ENCODE assay signal across 38 cellular contexts in the genomic region with DNA sequence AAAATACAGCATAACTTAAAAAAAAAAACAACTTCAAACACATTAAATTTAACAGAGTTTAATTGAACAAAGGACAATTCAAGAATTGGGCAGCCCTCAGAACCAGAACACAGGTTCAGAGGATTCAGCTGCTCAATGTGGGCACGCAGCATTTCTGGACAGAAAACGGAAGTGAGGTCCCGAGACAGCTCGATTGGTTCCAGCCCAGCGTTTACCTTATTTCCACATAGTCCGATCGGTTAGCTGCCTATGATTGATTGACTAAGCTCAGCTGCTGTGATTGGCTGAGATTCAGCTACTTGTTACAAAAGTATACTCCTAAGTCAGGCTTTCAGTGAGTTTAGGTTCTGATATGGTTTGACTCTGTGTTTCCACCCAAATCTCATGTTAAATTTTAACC. TPM values are rescaled to one million over a fixed set of nuclear protein-coding genes. Genes with fewer than 3 reads are reported as not detected.
"Had no signal": no experiment of that assay in that cellular context is flagged by ENCODE, and none has a peak within 500 bp of the region (broad histone marks: within the 10 kb centered on the region; RNA-seq: fewer than 3 reads in every experiment).

No MANE protein-coding gene starts in this region.

- H3K4me3 ChIP-seq: cardiac muscle cell had no signal

- H3K27ac ChIP-seq: cardiac muscle cell, VCaP had no signal

- H3K36me3 ChIP-seq: cardiac muscle cell had no signal

- H3K27me3 Mint-ChIP-seq: activated B cell treated with CpG ODN at 0.5 μM for 24 hours; activated CD4-positive, alpha-beta memory T cell treated with anti-CD3 and anti-CD28 coated beads for 36 hours; activated CD4-positive, alpha-beta T cell treated with anti-CD3 and anti-CD28 coated beads, Interleukin-2, amount 10 ng/mL, durations not matched to agents 24 days and 14 days; activated CD8-positive, alpha-beta T cell treated with anti-CD3 and anti-CD28 coated beads for 36 hours; activated naive CD4-positive, alpha-beta T cell treated with anti-CD3 and anti-CD28 coated beads, Interleukin-2, amount 10 ng/mL, durations not matched to agents 7 days and 5 days; activated naive CD4-positive, alpha-beta T cell treated with anti-CD3 and anti-CD28 coated beads, Interleukin-2, amount 50 U/mL, for 24 hours; activated naive CD8-positive, alpha-beta T cell treated with anti-CD3 and anti-CD28 coated beads, Interleukin-2, amount 10 ng/mL, durations not matched to agents 7 days and 5 days; central memory CD8-positive, alpha-beta T cell had no signal

- ATAC-seq: activated CD8-positive, alpha-beta T cell treated with anti-CD3 and anti-CD28 coated beads for 36 hours; activated naive CD8-positive, alpha-beta T cell treated with anti-CD3 and anti-CD28 coated beads, Interleukin-2, amount 50 U/mL, for 24 hours had no signal

- H3K27me3 ChIP-seq: cardiac muscle cell had no signal

- H3K36me3 Mint-ChIP-seq: activated CD4-positive, alpha-beta memory T cell treated with anti-CD3 and anti-CD28 coated beads for 36 hours; activated naive CD4-positive, alpha-beta T cell treated with anti-CD3 and anti-CD28 coated beads, Interleukin-2, amount 10 ng/mL, durations not matched to agents 7 days and 5 days; activated naive CD4-positive, alpha-beta T cell treated with anti-CD3 and anti-CD28 coated beads, Interleukin-2, amount 50 U/mL, for 24 hours; activated naive CD8-positive, alpha-beta T cell; activated naive CD8-positive, alpha-beta T cell treated with anti-CD3 and anti-CD28 coated beads, Interleukin-2, amount 10 ng/mL, durations not matched to agents 7 days and 5 days; brain had no signal

- H3K4me1 Mint-ChIP-seq: activated B cell treated with CpG ODN at 0.5 μM for 24 hours; activated CD4-positive, alpha-beta T cell treated with anti-CD3 and anti-CD28 coated beads, Interleukin-2, amount 10 ng/mL, durations not matched to agents 24 days and 14 days; activated naive CD4-positive, alpha-beta T cell treated with anti-CD3 and anti-CD28 coated beads, Interleukin-2, amount 10 ng/mL, durations not matched to agents 7 days and 5 days; activated naive CD4-positive, alpha-beta T cell treated with anti-CD3 and anti-CD28 coated beads, Interleukin-2, amount 50 U/mL, for 24 hours; activated naive CD8-positive, alpha-beta T cell treated with anti-CD3 and anti-CD28 coated beads, Interleukin-2, amount 10 ng/mL, durations not matched to agents 7 days and 5 days; activated naive CD8-positive, alpha-beta T cell treated with anti-CD3 and anti-CD28 coated beads, Interleukin-2, amount 50 U/mL, for 24 hours; brain; central memory CD8-positive, alpha-beta T cell had no signal

- H3K4me3 Mint-ChIP-seq: activated B cell treated with CpG ODN at 0.5 μM for 24 hours; activated CD4-positive, alpha-beta memory T cell treated with anti-CD3 and anti-CD28 coated beads for 36 hours; activated CD4-positive, alpha-beta T cell treated with anti-CD3 and anti-CD28 coated beads, Interleukin-2, amount 10 ng/mL, durations not matched to agents 24 days and 14 days; activated CD8-positive, alpha-beta T cell treated with anti-CD3 and anti-CD28 coated beads for 36 hours; activated naive CD4-positive, alpha-beta T cell treated with anti-CD3 and anti-CD28 coated beads, Interleukin-2, amount 10 ng/mL, durations not matched to agents 7 days and 5 days; activated naive CD4-positive, alpha-beta T cell treated with anti-CD3 and anti-CD28 coated beads, Interleukin-2, amount 50 U/mL, for 24 hours; activated naive CD8-positive, alpha-beta T cell; activated naive CD8-positive, alpha-beta T cell treated with anti-CD3 and anti-CD28 coated beads, Interleukin-2, amount 10 ng/mL, durations not matched to agents 7 days and 5 days; activated naive CD8-positive, alpha-beta T cell treated with anti-CD3 and anti-CD28 coated beads, Interleukin-2, amount 50 U/mL, for 24 hours; brain; central memory CD8-positive, alpha-beta T cell; T-helper 1 cell treated with Interleukin-12 subunit alpha and Interleukin-12 subunit beta and Interleukin-4 antibody, amounts not matched to agents 30 μg/mL and 1 μg/mL, for 36 hours; T-helper 2 cell treated with Interferon-gamma antibody and Interleukin-4, amounts not matched to agents 5 μg/mL and 100 μg/mL, for 36 hours had no signal

- H3K9me3 Mint-ChIP-seq: activated CD4-positive, alpha-beta memory T cell treated with anti-CD3 and anti-CD28 coated beads for 36 hours; activated CD4-positive, alpha-beta T cell treated with anti-CD3 and anti-CD28 coated beads, Interleukin-2, amount 10 ng/mL, durations not matched to agents 24 days and 14 days; activated CD8-positive, alpha-beta T cell treated with anti-CD3 and anti-CD28 coated beads for 36 hours; activated naive CD4-positive, alpha-beta T cell treated with anti-CD3 and anti-CD28 coated beads, Interleukin-2, amount 50 U/mL, for 24 hours; activated naive CD8-positive, alpha-beta T cell treated with anti-CD3 and anti-CD28 coated beads, Interleukin-2, amount 10 ng/mL, durations not matched to agents 7 days and 5 days; activated naive CD8-positive, alpha-beta T cell treated with anti-CD3 and anti-CD28 coated beads, Interleukin-2, amount 50 U/mL, for 24 hours; activated T-helper 2 cell treated with anti-CD3 and anti-CD28 coated beads, Interferon-gamma antibody, Interleukin-2, Interleukin-4, amounts not matched to agents 10 μg/mL and 5 μg/mL and 100 μg/mL, durations not matched to agents 14 hours and 24 hours and 36 hours; brain; central memory CD8-positive, alpha-beta T cell; T-helper 1 cell treated with Interleukin-12 subunit alpha and Interleukin-12 subunit beta and Interleukin-4 antibody, amounts not matched to agents 30 μg/mL and 1 μg/mL, for 36 hours had no signal

- H3K27ac Mint-ChIP-seq: activated B cell treated with CpG ODN at 0.5 μM for 24 hours; activated CD4-positive, alpha-beta memory T cell treated with anti-CD3 and anti-CD28 coated beads for 36 hours; activated CD4-positive, alpha-beta T cell treated with anti-CD3 and anti-CD28 coated beads, Interleukin-2, amount 10 ng/mL, durations not matched to agents 24 days and 14 days; activated CD8-positive, alpha-beta T cell treated with anti-CD3 and anti-CD28 coated beads for 36 hours; activated naive CD4-positive, alpha-beta T cell treated with anti-CD3 and anti-CD28 coated beads, Interleukin-2, amount 10 ng/mL, durations not matched to agents 7 days and 5 days; activated naive CD4-positive, alpha-beta T cell treated with anti-CD3 and anti-CD28 coated beads, Interleukin-2, amount 50 U/mL, for 24 hours; activated naive CD8-positive, alpha-beta T cell; activated naive CD8-positive, alpha-beta T cell treated with anti-CD3 and anti-CD28 coated beads, Interleukin-2, amount 10 ng/mL, durations not matched to agents 7 days and 5 days; activated naive CD8-positive, alpha-beta T cell treated with anti-CD3 and anti-CD28 coated beads, Interleukin-2, amount 50 U/mL, for 24 hours; activated T-helper 2 cell treated with anti-CD3 and anti-CD28 coated beads, Interferon-gamma antibody, Interleukin-2, Interleukin-4, amounts not matched to agents 10 μg/mL and 5 μg/mL and 100 μg/mL, durations not matched to agents 14 hours and 24 hours and 36 hours; brain; T-helper 1 cell treated with Interleukin-12 subunit alpha and Interleukin-12 subunit beta and Interleukin-4 antibody, amounts not matched to agents 30 μg/mL and 1 μg/mL, for 36 hours; T-helper 2 cell treated with Interferon-gamma antibody and Interleukin-4, amounts not matched to agents 5 μg/mL and 100 μg/mL, for 36 hours had no signal

- DNase-seq: activated B cell treated with CpG ODN at 0.5 μM for 24 hours; activated CD4-positive, alpha-beta memory T cell treated with anti-CD3 and anti-CD28 coated beads for 36 hours; activated CD4-positive, alpha-beta T cell treated with anti-CD3 and anti-CD28 coated beads for 4 hours; activated CD4-positive, alpha-beta T cell treated with anti-CD3 and anti-CD28 coated beads, Interleukin-2, amount 10 ng/mL, durations not matched to agents 24 days and 14 days; activated CD4-positive, alpha-beta T cell treated with anti-CD3 and anti-CD28 coated beads, Interleukin-2, amount 50 U/mL, for 1 hour; activated CD4-positive, alpha-beta T cell treated with anti-CD3 and anti-CD28 coated beads, Interleukin-2, amount 50 U/mL, for 4 hours; activated CD4-positive, CD25-positive, alpha-beta regulatory T cell treated with anti-CD3 and anti-CD28 coated beads, Interleukin-2, amount 50 U/mL, for 72 hours; activated CD8-positive, alpha-beta memory T cell treated with anti-CD3 and anti-CD28 coated beads, Interleukin-2, amount 50 U/mL, for 4 hours; activated CD8-positive, alpha-beta T cell treated with anti-CD3 and anti-CD28 coated beads for 36 hours; activated effector memory CD4-positive, alpha-beta T cell treated with Interleukin-2 at 50 U/mL for 16 hours; activated gamma-delta T cell; activated naive CD4-positive, alpha-beta T cell treated with anti-CD3 and anti-CD28 coated beads, Interleukin-2, amount 10 ng/mL, durations not matched to agents 7 days and 5 days; activated naive CD4-positive, alpha-beta T cell treated with Interleukin-2 at 50 U/mL for 16 hours; activated naive CD8-positive, alpha-beta T cell treated with anti-CD3 and anti-CD28 coated beads, Interleukin-2, amount 10 ng/mL, durations not matched to agents 7 days and 5 days; activated naive CD8-positive, alpha-beta T cell treated with anti-CD3 and anti-CD28 coated beads, Interleukin-2, amount 50 U/mL, for 24 hours; activated T-cell treated with anti-CD3 and anti-CD28 coated beads for 4 hours; activated T-cell treated with anti-CD3 and anti-CD28 coated beads, Interleukin-2, amount 50 U/mL, for 1 hour; activated T-cell treated with anti-CD3 and anti-CD28 coated beads, Interleukin-2, amount 50 U/mL, for 48 hours; amygdala; anterior cingulate cortex; caudate nucleus; cerebellar nuclear complex; T-helper 1 cell; T-helper 2 cell; T-helper 9 cell had no signal

RNA-seq across cellular contexts. Expression of gene ZP4, which starts 33.3 kb away (rescaled TPM):
- total RNA-seq: activated B cell treated with CpG ODN at 0.5 μM for 24 hours; activated CD4-positive, alpha-beta memory T cell treated with anti-CD3 and anti-CD28 coated beads for 36 hours; activated CD4-positive, alpha-beta T cell treated with anti-CD3 and anti-CD28 coated beads, Interleukin-2, amount 10 ng/mL, durations not matched to agents 24 days and 14 days; activated CD8-positive, alpha-beta memory T cell treated with anti-CD3 and anti-CD28 coated beads for 36 hours; activated CD8-positive, alpha-beta T cell treated with anti-CD3 and anti-CD28 coated beads for 36 hours; activated naive CD8-positive, alpha-beta T cell treated with anti-CD3 and anti-CD28 coated beads, Interleukin-2, amount 10 ng/mL, durations not matched to agents 7 days and 5 days; activated T-helper 2 cell treated with anti-CD3 and anti-CD28 coated beads, Interferon-gamma antibody, Interleukin-2, Interleukin-4, amounts not matched to agents 10 μg/mL and 5 μg/mL and 100 μg/mL, durations not matched to agents 14 hours and 24 hours and 36 hours; bronchial epithelial cell; cardiac muscle cell; chondrocyte had no signal
- polyA plus RNA-seq: adipose tissue, cardiac muscle cell had no signal
